In genomic region chr6:30819287-30819917, GRCh38 we compare ENCODE assay signal across 11 cellular contexts.
A peak's percentile ranks its signal among the peaks of the same experiment; 100 is the strongest.
DNase-seq lines count a peak whose midpoint lies in the region; ATAC-seq and TF ChIP-seq lines count a peak whose summit lies in the region.
"Had no signal": no experiment of that assay in that cellular context is flagged by ENCODE, and none has a peak within 500 bp of the region (broad histone marks: within the 10 kb centered on the region; RNA-seq: fewer than 3 reads in every experiment).

No MANE protein-coding gene starts in this region.

- H3K9me3 ChIP-seq in CD4-positive, alpha-beta memory T cell (ENCODE audit: control insufficient read depth in 1 of 2, low read length in 2 of 2) = no peaks in the 10 kb centered on the region
- H3K9me3 ChIP-seq in SJSA1 (replicated peaks) (no peaks in the 10 kb centered on the region), upper lobe of left lung (no peaks in the 10 kb centered on the region)

- peaks cover 46 to 81% (median 61%) of the 10 kb centered on the region in 4 donors for H3K4me1 Mint-ChIP-seq in CD4-positive, alpha-beta memory T cell
- peaks cover 58% of the 10 kb centered on the region for H3K4me1 Mint-ChIP-seq in chondrocyte (ENCODE audit: low read depth)

- H3K27me3 ChIP-seq in CD4-positive, alpha-beta memory T cell (ENCODE audit: insufficient read depth, low read length) = no peaks in the 10 kb centered on the region
- H3K27me3 ChIP-seq in SJSA1 (replicated peaks) = no peaks in the 10 kb centered on the region
- H3K27me3 ChIP-seq in upper lobe of left lung = no peaks in the 10 kb centered on the region
- H3K27me3 ChIP-seq: dorsolateral prefrontal cortex had no signal

- H3K27me3 Mint-ChIP-seq in CD4-positive, alpha-beta memory T cell = no peaks in the 10 kb centered on the region
- H3K27me3 Mint-ChIP-seq in chondrocyte (ENCODE audit: low read depth) = no peaks in the 10 kb centered on the region

- peaks cover 16 to 26% of the 10 kb centered on the region in 2 donors for H3K36me3 Mint-ChIP-seq in CD4-positive, alpha-beta memory T cell
- no peaks in the 10 kb centered on the region for H3K36me3 Mint-ChIP-seq in chondrocyte (ENCODE audit: low read depth)

- no peak overlapping the region for H3K4me3 Mint-ChIP-seq in CD4-positive, alpha-beta memory T cell
- H3K4me3 Mint-ChIP-seq in chondrocyte (ENCODE audit: unreplicated experiment) = no peak overlapping the region
- H3K4me3 Mint-ChIP-seq: immature natural killer cell had no signal

- DNase-seq in CD4-positive, alpha-beta memory T cell = no peak
- DNase-seq in SJSA1 (ENCODE audit: low read depth in 1 of 2, low spot score in 2 of 2) (no peak), chondrocyte (ENCODE audit: low spot score) (no peak), NCI-H345 treated with DMSO at 0.1 percent for 48 hours (lab: John Stamatoyannopoulos, UW; ENCODE audit: unreplicated experiment) (no peak), upper lobe of left lung (no peak)
- DNase-seq in stimulated activated CD4-positive, alpha-beta T cell treated with anti-CD3 and anti-CD28 coated beads, Interleukin-12 subunit alpha, Interleukin-12 subunit beta, amount 100 ng/mL, for 4 hours = peak; percentile 57
- DNase-seq: dorsolateral prefrontal cortex, GF-D8, immature natural killer cell had no signal

- TF ChIP-seq POLR2A in upper lobe of left lung (IDR thresholded peaks at IDR 0.05) = no peak

- no peaks in the 10 kb centered on the region for H3K9me3 Mint-ChIP-seq in CD4-positive, alpha-beta memory T cell
- no peaks in the 10 kb centered on the region for H3K9me3 Mint-ChIP-seq in chondrocyte (ENCODE audit: low read depth)
- H3K9me3 Mint-ChIP-seq: immature natural killer cell had no signal

- TF ChIP-seq CTCF in chondrocyte (IDR thresholded peaks at IDR 0.05) (no peak), upper lobe of left lung (IDR thresholded peaks at IDR 0.05) (no peak)

- H3K27ac Mint-ChIP-seq in CD4-positive, alpha-beta memory T cell = peak overlapping the region in 5 of 7 donors; percentile 25 to 83 (median 75)
- H3K27ac Mint-ChIP-seq in chondrocyte (ENCODE audit: unreplicated experiment) = peak overlapping the region; percentile 73

- POLR2A ChIA-PET in CD4-positive, alpha-beta memory T cell (lab: Charles Lee; ENCODE audit: partially characterized antibody) = interaction anchor here (0.6 to 2.1 kb wide), 7 partner anchors 10 to 219 kb away, joined by 3 to 12 read pairs (median 3); partner anchors contain the start of gene DDR1

- no peak overlapping the region for H3K27ac ChIP-seq in CD4-positive, alpha-beta memory T cell (ENCODE audit: low read depth, low read length)
- H3K27ac ChIP-seq in SJSA1 = peak overlapping the region; percentile 77; the same call in 1 of the 2 replicates
- H3K27ac ChIP-seq in upper lobe of left lung = peak overlapping the region in 1 of 4 donors; percentile 6
- H3K27ac ChIP-seq: dorsolateral prefrontal cortex had no signal

- no peak for TF ChIP-seq EP300 in upper lobe of left lung (IDR thresholded peaks at IDR 0.05)

- peaks cover 28% of the 10 kb centered on the region for H3K4me1 ChIP-seq in CD4-positive, alpha-beta memory T cell (ENCODE audit: insufficient read depth, low read length)
- H3K4me1 ChIP-seq in SJSA1 (replicated peaks) (peaks cover 65% of the 10 kb centered on the region), upper lobe of left lung (peaks cover 15 to 27% (median 22%) of the 10 kb centered on the region in 4 donors)

- H3K4me3 ChIP-seq in CD4-positive, alpha-beta memory T cell (ENCODE audit: low read length in 2 of 2) = no peak overlapping the region
- no peak overlapping the region for H3K4me3 ChIP-seq in SJSA1
- H3K4me3 ChIP-seq in upper lobe of left lung = no peak overlapping the region
- H3K4me3 ChIP-seq: dorsolateral prefrontal cortex had no signal

- no peak for ATAC-seq in GM21515 (IDR thresholded peaks at IDR 0.05; ENCODE audit: unreplicated experiment)
- no peak for ATAC-seq in HG03045 (IDR thresholded peaks at IDR 0.05; ENCODE audit: unreplicated experiment)
- ATAC-seq in upper lobe of left lung (ENCODE audit: low FRiP score in 2 of 2) = no peak

- H3K36me3 ChIP-seq in CD4-positive, alpha-beta memory T cell (ENCODE audit: insufficient read depth, low read length) = peaks cover 4% of the 10 kb centered on the region
- H3K36me3 ChIP-seq in SJSA1 = no peaks in the 10 kb centered on the region
- no peaks in the 10 kb centered on the region for H3K36me3 ChIP-seq in upper lobe of left lung

- 89 to 93% methylated on average over 11 of the region's 11 CpGs for WGBS in upper lobe of left lung, 2 donors

- CTCF ChIA-PET in CD4-positive, alpha-beta memory T cell (lab: Charles Lee; ENCODE audit: partially characterized antibody) = interaction anchor here (0.9 to 1.9 kb wide), 9 partner anchors 9 to 260 kb away, joined by 3 to 10 read pairs (median 3); no protein-coding TSS in a partner anchor

- intact Hi-C loops in CD4-positive, alpha-beta memory T cell (cut with micrococcal nuclease) = no loop called here
